10 cellular contexts compared by ENCODE assay signal in the genomic region with DNA sequence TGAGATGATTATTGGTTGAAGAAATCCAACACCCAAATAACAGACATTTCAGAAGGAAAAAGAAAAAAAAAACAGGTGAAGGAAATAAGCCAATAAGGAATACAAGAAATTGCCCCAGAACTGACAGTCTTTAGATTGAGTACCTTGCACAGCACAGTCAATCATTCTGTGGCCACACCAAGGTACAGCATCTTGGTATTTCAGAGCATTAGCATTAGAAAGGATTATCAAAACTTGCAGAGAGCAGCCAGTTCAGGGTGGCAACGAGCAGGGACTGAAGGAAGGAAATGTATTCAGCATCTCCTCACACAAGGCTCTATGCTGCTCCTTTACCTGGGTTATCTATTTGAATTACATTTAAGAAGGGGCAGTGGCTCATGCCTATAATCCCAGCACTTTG. TPM values are rescaled to one million over a fixed set of nuclear protein-coding genes. Genes with fewer than 3 reads are reported as not detected.
DNase-seq lines count a peak whose midpoint lies in the region; ATAC-seq, FAIRE-seq and TF ChIP-seq lines count a peak whose summit lies in the region.
"Had no signal": no experiment of that assay in that cellular context is flagged by ENCODE, and none has a peak within 500 bp of the region (broad histone marks: within the 10 kb centered on the region; RNA-seq: fewer than 3 reads in every experiment).

No MANE protein-coding gene starts in this region.

- TF ChIP-seq POLR2A in GM12878 (IDR thresholded peaks at IDR 0.05; ENCODE audit: low read depth, low read length), result no peak
- TF ChIP-seq POLR2A in transverse colon (IDR thresholded peaks at IDR 0.05), result no peak

- H3K79me2 ChIP-seq in GM12878 (ENCODE audit: control insufficient read depth, insufficient read depth, low read length), result no peaks in the 10 kb centered on the region; the same call in none of the 2 replicates

- no peaks in the 10 kb centered on the region for H3K27me3 Mint-ChIP-seq in activated naive CD4-positive, alpha-beta T cell treated with anti-CD3 and anti-CD28 coated beads, Interleukin-2, amount 50 U/mL, for 24 hours

- RAD21 ChIA-PET in GM12878 (lab: Charles Lee; ENCODE audit: unreplicated experiment), result no interaction called here

- H2AFZ ChIP-seq in GM12878 (ENCODE audit: control insufficient read depth, low read depth, low read length), result peak overlapping the region; percentile 15; the same call in 1 of the 2 replicates

- H3K36me3 Mint-ChIP-seq in activated naive CD4-positive, alpha-beta T cell treated with anti-CD3 and anti-CD28 coated beads, Interleukin-2, amount 50 U/mL, for 24 hours, result peaks cover 2% of the 10 kb centered on the region

- TF ChIP-seq RAD21 in GM12878 (IDR thresholded peaks at IDR 0.05; ENCODE audit: insufficient read depth, low read depth, low read length), result no peak

- in situ Hi-C loops in GM12878 (cut with MboI), result no loop called here
- in situ Hi-C loops in transverse colon (cut with MboI; ENCODE audit: low pct_ligation_motif_present in 1 of 4, low pct_unique_long_range_greater_than_20kb in 1 of 4, low sequenced_read_pairs in 3 of 4), result no loop called here

- no peaks in the 10 kb centered on the region for H3K27me3 ChIP-seq in GM12878 (replicated peaks in 1 of 2; ENCODE audit: control insufficient read depth in 2 of 2, insufficient read depth in 2 of 2, low read length in 1 of 2)
- H3K27me3 ChIP-seq in transverse colon, result no peaks in the 10 kb centered on the region
- no peaks in the 10 kb centered on the region for H3K27me3 ChIP-seq in foreskin keratinocyte

- 0% methylated on average over 1 of the region's 1 CpG for WGBS in GM12878 (ENCODE audit: insufficient coverage, insufficient replicate concordance, low lambda C conversion rate, missing lambda C conversion rate)
- 13 to 57% methylated on average over 1 of the region's 1 CpG for WGBS in transverse colon (ENCODE audit: low coverage in 1 of 2), 2 donors

- TF ChIP-seq EP300 in GM12878 (IDR thresholded peaks at IDR 0.05; ENCODE audit: borderline replicate concordance in 1 of 2, control insufficient read depth in 1 of 2, low read depth in 2 of 2, low read length in 2 of 2), result no peak
- no peak for TF ChIP-seq EP300 in transverse colon (IDR thresholded peaks at IDR 0.05; ENCODE audit: low read depth)

- no peak overlapping the region; the same call in 1 of the 2 replicates for H3K4me3 ChIP-seq in Jurkat, Clone E6-1 (ENCODE audit: low read length)
- peak overlapping the region; percentile 69 for H3K4me3 ChIP-seq in GM12878
- peak overlapping the region in 1 of 4 donors; percentile 9 for H3K4me3 ChIP-seq in transverse colon
- H3K4me3 ChIP-seq: SJSA1 had no signal

- H3K4me1 Mint-ChIP-seq in activated naive CD4-positive, alpha-beta T cell treated with anti-CD3 and anti-CD28 coated beads, Interleukin-2, amount 50 U/mL, for 24 hours, result peaks cover 92% of the 10 kb centered on the region

- POLR2A ChIA-PET in GM12878 (lab: Charles Lee), result interaction anchor here (1.2 to 1.5 kb wide), 3 partner anchors 26 to 52 kb away, joined by 3 to 4 read pairs (median 3); no protein-coding TSS in a partner anchor

- peak overlapping the region; percentile 91 for H3K27ac Mint-ChIP-seq in activated naive CD4-positive, alpha-beta T cell treated with anti-CD3 and anti-CD28 coated beads, Interleukin-2, amount 50 U/mL, for 24 hours

- H3K36me3 ChIP-seq in GM12878 (ENCODE audit: control insufficient read depth in 2 of 2, insufficient read depth in 2 of 2, low read length in 1 of 2) (no peaks in the 10 kb centered on the region), transverse colon (no peaks in the 10 kb centered on the region)
- H3K36me3 ChIP-seq: SJSA1 had no signal

- FAIRE-seq in GM12878 (lab: Jason Lieb, UNC), result peak; percentile 7

- H4K20me1 ChIP-seq in GM12878 (ENCODE audit: control insufficient read depth, insufficient read depth), result no peaks in the 10 kb centered on the region

- SMC1A ChIA-PET in GM12878 (lab: Charles Lee; ENCODE audit: uncharacterized antibody, unreplicated experiment), result interaction anchor here (1.0 to 5.2 kb wide), 6 partner anchors 12 to 56 kb away, joined by 3 to 25 read pairs (median 12); no protein-coding TSS in a partner anchor

- peak overlapping the region; percentile 98 for H3K4me2 ChIP-seq in GM12878 (ENCODE audit: control insufficient read depth, insufficient read depth)

- 0 out of 6 replicates have a peak, but pooled peaks of 1 of the 3 experiments have one; percentile 7 for TF ChIP-seq CTCF in GM12878 (IDR thresholded peaks at IDR 0.05 in 2 of 3, conservative IDR thresholded peaks at IDR 0.05 in 1 of 3; ENCODE audit: control insufficient read depth in 2 of 3, extremely low read depth in 1 of 3, insufficient read depth in 1 of 3, low read depth in 3 of 3, low read length in 3 of 3)
- TF ChIP-seq CTCF in transverse colon (IDR thresholded peaks at IDR 0.05), result no peak
- no peak for TF ChIP-seq CTCF in foreskin keratinocyte (conservative IDR thresholded peaks at IDR 0.05)

- H3K4me1 ChIP-seq in GM12878 (ENCODE audit: control insufficient read depth, insufficient read depth, low read length), result peaks cover 45% of the 10 kb centered on the region
- H3K4me1 ChIP-seq in transverse colon, result peaks cover 0 to 13% (median 1%) of the 10 kb centered on the region in 4 donors
- no peaks in the 10 kb centered on the region for H3K4me1 ChIP-seq in foreskin keratinocyte
- H3K4me1 ChIP-seq: SJSA1 had no signal

- peak overlapping the region; percentile 79 for H3K4me3 Mint-ChIP-seq in activated naive CD4-positive, alpha-beta T cell treated with anti-CD3 and anti-CD28 coated beads, Interleukin-2, amount 50 U/mL, for 24 hours

- DNase-seq in activated naive CD4-positive, alpha-beta T cell treated with anti-CD3 and anti-CD28 coated beads, Interleukin-2, amount 50 U/mL, for 16 hours, result no peak
- DNase-seq in Jurkat, Clone E6-1 (ENCODE audit: low read depth, low spot score), result peak; percentile 73
- DNase-seq in GM12878 (ENCODE audit: low read depth, low spot score), result no peak
- no peak for DNase-seq in transverse colon
- no peak for DNase-seq in NCI-H128 (lab: John Stamatoyannopoulos, UW; ENCODE audit: unreplicated experiment)
- no peak for DNase-seq in MV-4-11 (lab: John Stamatoyannopoulos, UW)
- DNase-seq in foreskin keratinocyte, result no peak
- DNase-seq: NCI-H1436 had no signal

- H3K27ac ChIP-seq in GM12878 (ENCODE audit: control insufficient read depth, insufficient read depth) (peak overlapping the region; percentile 95), transverse colon (peak overlapping the region; percentile 5 to 60 (median 22)), foreskin keratinocyte (no peak overlapping the region)
- H3K27ac ChIP-seq: SJSA1 had no signal

- CTCF ChIA-PET in GM12878 (lab: Yijun Ruan, JAX), result interaction anchor here (0.5 to 1.3 kb wide), 2 partner anchors 26 to 504 kb away, joined by 3 to 6 read pairs; no protein-coding TSS in a partner anchor

- no peaks in the 10 kb centered on the region for H3K9me3 Mint-ChIP-seq in activated naive CD4-positive, alpha-beta T cell treated with anti-CD3 and anti-CD28 coated beads, Interleukin-2, amount 50 U/mL, for 24 hours

- ATAC-seq in GM12878 (peak; percentile 65), foreskin keratinocyte (no peak)

- intact Hi-C loops in GM12878 (cut with micrococcal nuclease; ENCODE audit: unreplicated experiment), result loop anchor here (5.0 to 10.0 kb wide), 2 partner anchors 85 to 148 kb away; partner anchors contain the start of gene CECR2
- intact Hi-C loops in transverse colon (cut with DNase I; ENCODE audit: low total_unique reads), result no loop called here

- peak overlapping the region; percentile 42 for H3K9ac ChIP-seq in GM12878 (ENCODE audit: control insufficient read depth, insufficient read depth, low read length)

- H3K9me3 ChIP-seq in GM12878 (replicated peaks; ENCODE audit: control insufficient read depth, insufficient read depth, low read length) (no peaks in the 10 kb centered on the region), transverse colon (no peaks in the 10 kb centered on the region)
- H3K9me3 ChIP-seq: SJSA1 had no signal

- no TSS peak for BruUV-seq in GM12878 (replicated peaks; lab: Mats Ljungman, UMichigan)

RNA-seq across cellular contexts. Expression of gene ADA2, which starts 2.1 kb away (rescaled TPM):
- polyA plus RNA-seq in Jurkat, Clone E6-1 (2012; ENCODE audit: insufficient read depth, insufficient read length), result 7.8 TPM
- 44.9 and 47.6 TPM in 2 replicates for total RNA-seq in GM12878 (2013; cell fraction: nucleolus; rRNA removed)
- total RNA-seq in GM12878 (2014; rRNA removed) (10.2 and 10.3 TPM in 2 replicates), GM12878 (2014; rRNA removed; fragmentation: Illumina TruSeq; extraction: Trizol) (7.2 and 8.1 TPM in 2 replicates), GM12878 (2021) (24.5 and 24.7 TPM in 2 replicates), transverse colon (10 to 100 TPM in 2 of 4 donors, 1 to 10 TPM in 2; 1.4 to 28.4 (median 12.0) TPM), foreskin keratinocyte (0.17 and 0.18 TPM in 2 replicates)
- 6.7 TPM for polyA plus RNA-seq in GM12878 (2011; ENCODE audit: low read depth)
- polyA plus RNA-seq in GM12878 (2011; rRNA removed) (6.2 and 10.4 TPM in 2 replicates), GM12878 (2014; fragmentation: Illumina TruSeq; extraction: Trizol) (21.2 and 21.4 TPM in 2 replicates), GM12878 (2014; fragmentation: Nextera tagmentation; extraction: Ambion mirVana) (1 to 10 TPM; 5.5 to 7.1 TPM), GM12878 (2014; rRNA removed) (12.6 and 16.5 TPM in 2 replicates), GM12878 (2016; fragmentation: Nextera tagmentation; extraction: Ambion mirVana) (1 to 10 TPM; 7.0 to 7.5 TPM), foreskin keratinocyte (0.15 and 0.18 TPM in 2 replicates)
- 8.6 and 10.3 TPM in 2 replicates for polyA plus RNA-seq in GM12878 (2011; cell fraction: cytosol; rRNA removed)
- 19.1 and 19.2 TPM in 2 replicates for polyA plus RNA-seq in GM12878 (2011; cell fraction: nucleus; rRNA removed)
- polyA plus RNA-seq in GM12878 (2012), result 9.1 and 9.4 TPM in 2 replicates
- polyA minus RNA-seq in GM12878 (2011; rRNA and poly(A)+ RNA removed), result 12.4 and 14.8 TPM in 2 replicates
- polyA minus RNA-seq in GM12878 (2011; cell fraction: cytosol; rRNA and poly(A)+ RNA removed), result 4.9 and 8.8 TPM in 2 replicates
- polyA minus RNA-seq in GM12878 (2011; cell fraction: nucleus; rRNA and poly(A)+ RNA removed), result 5.1 and 10.0 TPM in 2 replicates
- total RNA-seq: SJSA1 had no signal

RNA-seq across cellular contexts. Expression of gene HDHD5, which starts 58.1 kb away (rescaled TPM):
- polyA plus RNA-seq in Jurkat, Clone E6-1 (2012; ENCODE audit: insufficient read depth, insufficient read length), result 89.4 TPM
- total RNA-seq in GM12878 (2013; cell fraction: nucleolus; rRNA removed), result 56.3 and 58.2 TPM in 2 replicates
- total RNA-seq in GM12878 (2014; rRNA removed), result 47.8 and 54.1 TPM in 2 replicates
- total RNA-seq in GM12878 (2014; rRNA removed; fragmentation: Illumina TruSeq; extraction: Trizol), result 25.8 and 27.1 TPM in 2 replicates
- 46.4 and 47.0 TPM in 2 replicates for total RNA-seq in GM12878 (2021)
- polyA plus RNA-seq in GM12878 (2011; ENCODE audit: low read depth), result 24.2 TPM
- 45.2 and 67.4 TPM in 2 replicates for polyA plus RNA-seq in GM12878 (2011; rRNA removed)
- 116 and 117 TPM in 2 replicates for polyA plus RNA-seq in GM12878 (2011; cell fraction: cytosol; rRNA removed)
- polyA plus RNA-seq in GM12878 (2011; cell fraction: nucleus; rRNA removed), result 86.4 and 97.9 TPM in 2 replicates
- 34.6 and 42.2 TPM in 2 replicates for polyA plus RNA-seq in GM12878 (2012)
- 8.9 and 27.4 TPM in 2 replicates for polyA plus RNA-seq in GM12878 (2014; fragmentation: Illumina TruSeq; extraction: Trizol)
- polyA plus RNA-seq in GM12878 (2014; fragmentation: Nextera tagmentation; extraction: Ambion mirVana), result 1 to 10 TPM; 1.7 to 7.7 TPM
- polyA plus RNA-seq in GM12878 (2014; rRNA removed), result 51.9 and 52.8 TPM in 2 replicates
- 10 to 100 TPM; 67.3 to 68.0 TPM for polyA plus RNA-seq in GM12878 (2016; fragmentation: Nextera tagmentation; extraction: Ambion mirVana)
- polyA minus RNA-seq in GM12878 (2011; rRNA and poly(A)+ RNA removed), result 30.0 and 58.2 TPM in 2 replicates
- polyA minus RNA-seq in GM12878 (2011; cell fraction: cytosol; rRNA and poly(A)+ RNA removed), result 19.0 and 20.8 TPM in 2 replicates
- polyA minus RNA-seq in GM12878 (2011; cell fraction: nucleus; rRNA and poly(A)+ RNA removed), result 27.0 and 38.5 TPM in 2 replicates
- total RNA-seq in transverse colon, result 10 to 100 TPM; 24.7 to 51.9 (median 42.3) TPM
- 39.7 and 42.6 TPM in 2 replicates for total RNA-seq in foreskin keratinocyte
- polyA plus RNA-seq in foreskin keratinocyte, result 45.6 and 49.7 TPM in 2 replicates
